1 cellular context compared by ENCODE assay signal in genomic region chr10:131211965-131212619, GRCh38.
TF ChIP-seq lines count a peak whose summit lies in the region.

No MANE protein-coding gene starts in this region.

TF ChIP-seq in K562, 482 proteins besides CTCF, POLR2A, EP300 and RAD21 (continued from another document):
- TF ChIP-seq AFF1 (IDR thresholded peaks at IDR 0.05; ENCODE audit: low read depth in 1 of 2, partially characterized antibody in 2 of 2) = peak in 1 of 2 experiments; percentile 88
- no peak for TF ChIP-seq ZNF668 (CRISPR knock-in tag; IDR thresholded peaks at IDR 0.05)
- TF ChIP-seq CC2D1A (IDR thresholded peaks at IDR 0.05) = no peak
- TF ChIP-seq SIX5 (IDR thresholded peaks at IDR 0.05; ENCODE audit: borderline replicate concordance in 1 of 2, insufficient read depth in 1 of 2, low read depth in 1 of 2, low read length in 2 of 2) = no peak
- TF ChIP-seq ZNF143 (CRISPR knock-in tag; IDR thresholded peaks at IDR 0.05) = peak; percentile 45
- TF ChIP-seq SMAD1 (IDR thresholded peaks at IDR 0.05; ENCODE audit: low read depth, low read length, partially characterized antibody) = no peak
- TF ChIP-seq CTBP1 (IDR thresholded peaks at IDR 0.05; ENCODE audit: borderline replicate concordance) = peak; percentile 77
- no peak for TF ChIP-seq THAP7 (CRISPR knock-in tag; IDR thresholded peaks at IDR 0.05)
- no peak for TF ChIP-seq FOSL1 (tag; conservative IDR thresholded peaks at IDR 0.05)
- TF ChIP-seq RBM22 (IDR thresholded peaks at IDR 0.05; ENCODE audit: low read depth, low read length, poor library complexity, severe bottlenecking) = no peak
- TF ChIP-seq KDM1A (IDR thresholded peaks at IDR 0.05) = peak; percentile 65 to 72; a peak in 3 of 4 replicates
